11 cellular contexts compared by ENCODE assay signal in genomic region chr14:95577067-95577800, GRCh38. TPM values are rescaled to one million over a fixed set of nuclear protein-coding genes. Genes with fewer than 3 reads are reported as not detected.
A peak's percentile ranks its signal among the peaks of the same experiment; 100 is the strongest.
DNase-seq lines count a peak whose midpoint lies in the region; ATAC-seq and TF ChIP-seq lines count a peak whose summit lies in the region.
"Had no signal": no experiment of that assay in that cellular context is flagged by ENCODE, and none has a peak within 500 bp of the region (broad histone marks: within the 10 kb centered on the region; RNA-seq: fewer than 3 reads in every experiment).

No MANE protein-coding gene starts in this region.

- no peak overlapping the region for H3K27ac ChIP-seq in colonic mucosa
- H3K27ac ChIP-seq: neutrophil had no signal

- H3K36me3 ChIP-seq in GM06990 (ENCODE audit: control insufficient read depth, insufficient read depth, low read length) = no peaks in the 10 kb centered on the region
- H3K36me3 ChIP-seq in colonic mucosa = no peaks in the 10 kb centered on the region
- H3K36me3 ChIP-seq: neutrophil had no signal

- H3K9ac ChIP-seq in colonic mucosa (ENCODE audit: low read depth in 2 of 2, low read length in 2 of 2) = no peak overlapping the region

- H3K27me3 ChIP-seq in GM06990 (replicated peaks; ENCODE audit: control insufficient read depth, insufficient read depth, low read length) = no peaks in the 10 kb centered on the region; the same call in 1 of the 2 replicates
- no peaks in the 10 kb centered on the region for H3K27me3 ChIP-seq in colonic mucosa

- intact Hi-C loops in colonic mucosa (cut with DNase I) = no loop called here

- H3K9me3 ChIP-seq in colonic mucosa = no peaks in the 10 kb centered on the region
- H3K9me3 ChIP-seq: neutrophil had no signal

- TF ChIP-seq CTCF in GM06990 (IDR thresholded peaks at IDR 0.05; ENCODE audit: insufficient read depth, low read length, poor library complexity, severe bottlenecking) = no peak
- TF ChIP-seq CTCF in colonic mucosa (IDR thresholded peaks at IDR 0.05) = no peak

- 0 out of 2 replicates have a peak overlapping the region, but pooled peaks have one; percentile 16 for H3K4me3 ChIP-seq in GM06990 (replicated peaks; ENCODE audit: low read depth, low read length)
- H3K4me3 ChIP-seq in colonic mucosa = no peak overlapping the region

- ATAC-seq in GM19328 (IDR thresholded peaks at IDR 0.05; ENCODE audit: unreplicated experiment) = peak; percentile 99
- peak; percentile 98 for ATAC-seq in HG02840 (IDR thresholded peaks at IDR 0.05; ENCODE audit: low FRiP score, unreplicated experiment)
- peak; percentile 96 for ATAC-seq in HG03571 (IDR thresholded peaks at IDR 0.05; ENCODE audit: unreplicated experiment)

- H3K4me1 ChIP-seq in colonic mucosa = no peaks in the 10 kb centered on the region

- DNase-seq in GM06990 (ENCODE audit: extremely low read depth, insufficient read length) (peak; percentile 33), anterior cingulate cortex (lab: John Stamatoyannopoulos, UW) (no peak), activated T-cell treated with anti-CD3 and anti-CD28 coated beads for 4 hours (no peak), colonic mucosa (no peak)
- DNase-seq in activated CD4-positive, CD25-positive, alpha-beta regulatory T cell (lab: John Stamatoyannopoulos, UW) = no peak
- DNase-seq: ACHN, MM.1S had no signal

RNA-seq across cellular contexts. Expression of gene GLRX5, which starts 42.4 kb away (rescaled TPM):
- total RNA-seq in colonic mucosa = 10 to 100 TPM; 51.9 to 64.6 TPM
